Comparison of ENCODE assay signal across 9 cellular contexts in the genomic region with DNA sequence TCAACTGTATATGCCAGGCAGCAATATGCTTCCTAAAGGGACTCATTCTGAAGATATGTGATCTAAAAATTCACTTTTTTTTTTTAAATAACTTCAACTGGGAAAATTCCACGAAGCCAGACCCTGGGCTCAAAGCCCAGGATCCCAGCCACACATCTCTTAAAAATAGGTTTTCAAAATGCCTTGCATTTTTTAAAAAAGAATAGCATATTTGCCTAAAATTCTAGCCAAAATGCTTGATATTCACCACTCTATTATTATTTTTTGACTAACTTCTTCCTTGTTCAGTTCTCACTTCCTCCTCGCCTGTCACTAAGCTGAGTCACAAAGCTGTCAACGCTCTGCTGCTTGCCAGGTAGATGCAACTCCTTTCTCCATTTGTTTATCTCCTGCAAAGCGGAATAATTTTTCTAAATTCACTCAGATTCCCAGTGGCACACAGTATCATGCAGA. TPM values are rescaled to one million over a fixed set of nuclear protein-coding genes. Genes with fewer than 3 reads are reported as not detected.
A peak's percentile ranks its signal among the peaks of the same experiment; 100 is the strongest.
DNase-seq lines count a peak whose midpoint lies in the region; ATAC-seq, FAIRE-seq and TF ChIP-seq lines count a peak whose summit lies in the region.
"Had no signal": no experiment of that assay in that cellular context is flagged by ENCODE, and none has a peak within 500 bp of the region (broad histone marks: within the 10 kb centered on the region; RNA-seq: fewer than 3 reads in every experiment).

No MANE protein-coding gene starts in this region.

- H3K9ac ChIP-seq in keratinocyte (ENCODE audit: control insufficient read depth, extremely low read depth, insufficient read depth, low read length) = no peak overlapping the region

- no peaks in the 10 kb centered on the region for H3K27me3 ChIP-seq in keratinocyte (ENCODE audit: control insufficient read depth, extremely low read depth, insufficient read depth, low read length)

- peaks cover 14% of the 10 kb centered on the region for H4K20me1 ChIP-seq in keratinocyte (ENCODE audit: control insufficient read depth, extremely low read depth, insufficient read depth, low read length)

- H3K4me1 Mint-ChIP-seq in T-helper 17 cell = peaks cover 8% of the 10 kb centered on the region
- H3K4me1 Mint-ChIP-seq in activated CD8-positive, alpha-beta T cell treated with anti-CD3 and anti-CD28 coated beads, Interleukin-2, amount 10 ng/mL, durations not matched to agents 7 days and 5 days (ENCODE audit: low read depth) = no peaks in the 10 kb centered on the region

- peaks cover 53% of the 10 kb centered on the region for H3K79me2 ChIP-seq in keratinocyte (ENCODE audit: control insufficient read depth, insufficient read depth, low read length)

- ATAC-seq in HG02870 (IDR thresholded peaks at IDR 0.05; ENCODE audit: unreplicated experiment) (peak; percentile 75), T-helper 17 cell (no peak)
- no peak for ATAC-seq in activated CD8-positive, alpha-beta T cell treated with anti-CD3 and anti-CD28 coated beads, Interleukin-2, amount 10 ng/mL, durations not matched to agents 7 days and 5 days

- no peaks in the 10 kb centered on the region for H3K27me3 Mint-ChIP-seq in T-helper 17 cell
- peaks cover 2% of the 10 kb centered on the region for H3K27me3 Mint-ChIP-seq in activated CD8-positive, alpha-beta T cell treated with anti-CD3 and anti-CD28 coated beads, Interleukin-2, amount 10 ng/mL, durations not matched to agents 7 days and 5 days (ENCODE audit: low read depth)

- in situ Hi-C loops in G401 (cut with HindIII; ENCODE audit: low sequenced_read_pairs) = no loop called here
- in situ Hi-C loops in ACHN (cut with HindIII; ENCODE audit: low pct_ligation_motif_present, low pct_unique_long_range_greater_than_20kb, low sequenced_read_pairs) = no loop called here

- POLR2A ChIA-PET in activated CD8-positive, alpha-beta T cell treated with anti-CD3 and anti-CD28 coated beads, Interleukin-2, amount 10 ng/mL, durations not matched to agents 7 days and 5 days (lab: Charles Lee) = no interaction called here

- no peak overlapping the region for H3K4me3 ChIP-seq in keratinocyte (ENCODE audit: control insufficient read depth in 2 of 3, extremely low read depth in 1 of 3, insufficient read depth in 2 of 3, low read depth in 1 of 3, low read length in 3 of 3)

- no peak overlapping the region for H3K27ac ChIP-seq in keratinocyte (ENCODE audit: control insufficient read depth, insufficient read depth, low read length)

- H3K27ac Mint-ChIP-seq in T-helper 17 cell = peak overlapping the region; percentile 11
- no peak overlapping the region for H3K27ac Mint-ChIP-seq in activated CD8-positive, alpha-beta T cell treated with anti-CD3 and anti-CD28 coated beads, Interleukin-2, amount 10 ng/mL, durations not matched to agents 7 days and 5 days

- no peak for TF ChIP-seq CTCF in keratinocyte (optimal IDR thresholded peaks at IDR 0.05 in 1 of 3, IDR thresholded peaks at IDR 0.05 in 1 of 3, conservative IDR thresholded peaks at IDR 0.05 in 1 of 3; ENCODE audit: extremely low read depth in 1 of 3, insufficient read depth in 2 of 3, low read length in 3 of 3)

- no peak overlapping the region for H3K4me3 Mint-ChIP-seq in T-helper 17 cell
- no peak overlapping the region for H3K4me3 Mint-ChIP-seq in activated CD8-positive, alpha-beta T cell treated with anti-CD3 and anti-CD28 coated beads, Interleukin-2, amount 10 ng/mL, durations not matched to agents 7 days and 5 days

- H3K9me3 Mint-ChIP-seq in activated CD8-positive, alpha-beta T cell treated with anti-CD3 and anti-CD28 coated beads, Interleukin-2, amount 10 ng/mL, durations not matched to agents 7 days and 5 days (ENCODE audit: insufficient read depth) = no peaks in the 10 kb centered on the region

- DNase-seq in G401 (ENCODE audit: low spot score) (peak; percentile 53), T-helper 17 cell (no peak), keratinocyte (ENCODE audit: low read depth, low spot score) (no peak), T-helper 2 cell (no peak), ACHN (no peak), NCI-H128 (lab: John Stamatoyannopoulos, UW; ENCODE audit: unreplicated experiment) (no peak)
- DNase-seq in activated CD8-positive, alpha-beta T cell treated with anti-CD3 and anti-CD28 coated beads, Interleukin-2, amount 10 ng/mL, durations not matched to agents 7 days and 5 days = no peak

- H3K9me3 ChIP-seq in T-helper 17 cell (ENCODE audit: control insufficient read depth, low read length, poor library complexity, severe bottlenecking) (no peaks in the 10 kb centered on the region), keratinocyte (ENCODE audit: control insufficient read depth, low read depth, low read length) (no peaks in the 10 kb centered on the region)

- CTCF ChIA-PET in activated CD8-positive, alpha-beta T cell treated with anti-CD3 and anti-CD28 coated beads, Interleukin-2, amount 10 ng/mL, durations not matched to agents 7 days and 5 days (lab: Charles Lee) = no interaction called here

- dilution Hi-C loops in keratinocyte (cut with MboI; ENCODE audit: extremely low pct_ligation_motif_present, low sequenced_read_pairs) = no loop called here

- no peak overlapping the region for H3K4me2 ChIP-seq in keratinocyte (ENCODE audit: control insufficient read depth, extremely low read depth, insufficient read depth, low read depth, low read length)

- H3K9me1 ChIP-seq in keratinocyte (ENCODE audit: control insufficient read depth, extremely low read depth, insufficient read depth, low read length) = no peaks in the 10 kb centered on the region

- H3K4me1 ChIP-seq in keratinocyte (ENCODE audit: control insufficient read depth, extremely low read depth, insufficient read depth, low read length) = peaks cover 5% of the 10 kb centered on the region

- peak; percentile 83 for FAIRE-seq in keratinocyte (lab: Jason Lieb, UNC)
- FAIRE-seq: endometrium had no signal

- peaks cover 2% of the 10 kb centered on the region for H3K36me3 Mint-ChIP-seq in T-helper 17 cell (ENCODE audit: low read depth)
- H3K36me3 Mint-ChIP-seq in activated CD8-positive, alpha-beta T cell treated with anti-CD3 and anti-CD28 coated beads, Interleukin-2, amount 10 ng/mL, durations not matched to agents 7 days and 5 days (ENCODE audit: low read depth) = no peaks in the 10 kb centered on the region

- no peak overlapping the region for H2AFZ ChIP-seq in keratinocyte (ENCODE audit: control insufficient read depth, low read length)

- peaks cover 3% of the 10 kb centered on the region in 2 experiments for H3K36me3 ChIP-seq in keratinocyte (ENCODE audit: control insufficient read depth in 2 of 2, extremely low read depth in 1 of 2, insufficient read depth in 2 of 2, low read length in 2 of 2)

RNA-seq across cellular contexts. Expression of a gene that starts 28.0 kb away (rescaled TPM):
- total RNA-seq in G401 (2014; rRNA removed; shearing (Covaris generic)) = 84.7 and 93.2 TPM in 2 replicates
- 10 to 100 TPM; 18.7 to 20.2 TPM for total RNA-seq in T-helper 17 cell
- 28.5 to 51.6 TPM (median 32.6 TPM) in 3 replicates for polyA plus RNA-seq in keratinocyte
- 25.2 TPM for polyA plus RNA-seq in keratinocyte (2011; ENCODE audit: low read depth)
- polyA plus RNA-seq in keratinocyte (2011; cell fraction: cytosol; rRNA removed) = 30.9 and 43.1 TPM in 2 replicates
- polyA plus RNA-seq in keratinocyte (2011; cell fraction: nucleus; rRNA removed) = 46.0 and 73.6 TPM in 2 replicates
- polyA plus RNA-seq in keratinocyte (2012; ENCODE audit: low replicate concordance) = 21.2 and 26.3 TPM in 2 replicates
- polyA minus RNA-seq in keratinocyte = 27.6 to 36.2 TPM (median 28.9 TPM) in 3 replicates
- 58.3 TPM for polyA minus RNA-seq in keratinocyte (2011; cell fraction: cytosol; rRNA and poly(A)+ RNA removed)
- 37.0 and 50.0 TPM in 2 replicates for polyA minus RNA-seq in keratinocyte (2011; cell fraction: nucleus; rRNA and poly(A)+ RNA removed)
- 10 to 100 TPM; 37.1 TPM for total RNA-seq in activated CD8-positive, alpha-beta T cell treated with anti-CD3 and anti-CD28 coated beads, Interleukin-2, amount 10 ng/mL, durations not matched to agents 7 days and 5 days
